25 cellular contexts compared by ENCODE assay signal in genomic region chr16:88556294-88556988, GRCh38.
"Had no signal": no experiment of that assay in that cellular context is flagged by ENCODE, and none has a peak within 500 bp of the region (broad histone marks: within the 10 kb centered on the region; RNA-seq: fewer than 3 reads in every experiment).

No MANE protein-coding gene starts in this region.

- H3K27ac ChIP-seq: colonic mucosa, esophagus muscularis mucosa, foreskin keratinocyte, gastroesophageal sphincter, heart right ventricle, lower lobe of right lung, parathyroid adenoma, right lobe of liver, thyroid gland had no signal

- DNase-seq: colonic mucosa; effector CD8-positive, alpha-beta T cell; endodermal cell; foreskin keratinocyte; heart right ventricle; hippocampal formation; left ventricle myocardium superior; lower lobe of right lung; nephron progenitor cell; right lobe of liver; small intestine; stimulated activated CD4-positive, alpha-beta T cell treated with anti-CD3 and anti-CD28 coated beads, Interleukin-15, amount 100 ng/mL, for 24 hours; stimulated activated CD4-positive, alpha-beta T cell treated with anti-CD3 and anti-CD28 coated beads, Interleukin-2, amount 100 ng/mL, for 48 hours; stimulated activated naive B cell treated with anti-CD40 and anti-IgM and Interleukin-4, amounts not matched to agents 10 μg/mL and 1 μg/mL and 100 μg/mL, for 72 hours; stimulated activated naive CD8-positive, alpha-beta T cell treated with anti-CD3 and anti-CD28 coated beads, Interleukin-15, amount 100 ng/mL, for 72 hours; thyroid gland had no signal

- H3K79me2 ChIP-seq: parathyroid adenoma had no signal

- FAIRE-seq: endothelial cell of umbilical vein, keratinocyte, small intestine had no signal

- H3K4me3 Mint-ChIP-seq: dendritic cell treated with granulocyte-macrophage colony-stimulating factor and Interleukin-4, amounts not matched to agents 40 ng/mL and 50 ng/mL, for 4 days; endodermal cell; nephron progenitor cell; stimulated activated naive B cell treated with anti-CD40 and anti-IgM and Interleukin-4, amounts not matched to agents 10 μg/mL and 1 μg/mL and 100 μg/mL, for 72 hours; stimulated activated naive CD8-positive, alpha-beta T cell treated with anti-CD3 and anti-CD28 coated beads, Interleukin-15, amount 100 ng/mL, for 72 hours; type B pancreatic cell had no signal

- H3K4me3 ChIP-seq: colonic mucosa, esophagus muscularis mucosa, gastroesophageal sphincter, heart right ventricle, lower lobe of right lung, right lobe of liver, thyroid gland had no signal

- H3K4me1 Mint-ChIP-seq: endodermal cell had no signal

- H3K4me1 ChIP-seq: colonic mucosa, foreskin keratinocyte, lower lobe of right lung, parathyroid adenoma, right lobe of liver, thyroid gland had no signal

- H3K9me3 ChIP-seq: colonic mucosa, esophagus muscularis mucosa, gastroesophageal sphincter, heart right ventricle, lower lobe of right lung, right lobe of liver, thyroid gland had no signal

- H3K36me3 Mint-ChIP-seq: naive thymus-derived CD8-positive, alpha-beta T cell; type B pancreatic cell had no signal

- H3K36me3 ChIP-seq: colonic mucosa, esophagus muscularis mucosa, gastroesophageal sphincter, heart right ventricle, lower lobe of right lung, right lobe of liver, thyroid gland had no signal

- H3K9me3 Mint-ChIP-seq: naive thymus-derived CD8-positive, alpha-beta T cell; type B pancreatic cell had no signal

- ATAC-seq: foreskin keratinocyte; gastroesophageal sphincter; heart right ventricle; left ventricle myocardium superior; lower lobe of right lung; naive thymus-derived CD8-positive, alpha-beta T cell; right lobe of liver; stimulated activated naive B cell treated with anti-CD40 and anti-IgM and Interleukin-4, amounts not matched to agents 10 μg/mL and 1 μg/mL and 100 μg/mL, for 72 hours; stimulated activated naive CD8-positive, alpha-beta T cell treated with anti-CD3 and anti-CD28 coated beads, Interleukin-15, amount 100 ng/mL, for 72 hours had no signal

- H2AFZ ChIP-seq: parathyroid adenoma had no signal

- H3K27ac Mint-ChIP-seq: dendritic cell treated with granulocyte-macrophage colony-stimulating factor and Interleukin-4, amounts not matched to agents 40 ng/mL and 50 ng/mL, for 4 days; endodermal cell; nephron progenitor cell; progenitor cell of endocrine pancreas; stimulated activated naive B cell treated with anti-CD40 and anti-IgM and Interleukin-4, amounts not matched to agents 10 μg/mL and 1 μg/mL and 100 μg/mL, for 72 hours; stimulated activated naive CD8-positive, alpha-beta T cell treated with anti-CD3 and anti-CD28 coated beads, Interleukin-15, amount 100 ng/mL, for 72 hours; type B pancreatic cell had no signal

- H3K9ac ChIP-seq: parathyroid adenoma had no signal

- H3K27me3 ChIP-seq: right lobe of liver had no signal
